In the genomic region with DNA sequence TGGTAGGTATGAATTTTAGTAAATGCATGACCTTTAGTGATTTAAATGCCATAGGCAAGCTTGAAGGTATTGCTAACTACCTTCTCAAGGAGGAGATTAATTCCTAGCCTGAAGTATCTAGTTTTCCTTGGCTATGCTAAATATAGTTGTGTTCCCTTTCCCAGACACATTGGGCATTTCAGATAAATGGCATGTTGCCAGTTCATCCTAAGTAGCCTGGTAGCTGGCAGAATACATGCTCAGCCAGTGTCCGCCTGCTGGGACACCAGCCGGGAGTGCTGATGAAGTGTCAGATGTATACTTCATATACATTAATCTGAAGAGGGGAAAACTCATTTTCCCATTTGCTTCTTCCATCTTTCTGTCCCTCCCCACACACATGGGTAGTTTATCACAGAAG, we compare ENCODE assay signal across 14 cellular contexts.
A peak's percentile ranks its signal among the peaks of the same experiment; 100 is the strongest.
DNase-seq lines count a peak whose midpoint lies in the region; ATAC-seq and TF ChIP-seq lines count a peak whose summit lies in the region.
"Had no signal": no experiment of that assay in that cellular context is flagged by ENCODE, and none has a peak within 500 bp of the region (broad histone marks: within the 10 kb centered on the region; RNA-seq: fewer than 3 reads in every experiment).

No MANE protein-coding gene starts in this region.

- no peaks in the 10 kb centered on the region for H3K27me3 ChIP-seq in heart left ventricle
- H3K27me3 ChIP-seq: BE2C had no signal

- ATAC-seq in heart left ventricle = peak; percentile 52 to 64 (median 56)
- ATAC-seq in activated T-cell treated with anti-CD3 and anti-CD28 coated beads, Interleukin-2, amount 50 U/mL, for 4 hours = no peak

- peak; percentile 46 for DNase-seq in NCI-H345 (lab: John Stamatoyannopoulos, UW)
- no peak for DNase-seq in NCI-H345 treated with DMSO at 0.1 percent for 48 hours (lab: John Stamatoyannopoulos, UW; ENCODE audit: unreplicated experiment)
- no peak for DNase-seq in heart left ventricle
- no peak for DNase-seq in cardiac septum (ENCODE audit: low spot score)
- peak; percentile 19 for DNase-seq in NCI-H2227 treated with DMSO at 0.1 percent for 48 hours (lab: John Stamatoyannopoulos, UW)
- no peak for DNase-seq in activated T-cell treated with anti-CD3 and anti-CD28 coated beads, Interleukin-2, amount 50 U/mL, for 4 hours
- DNase-seq in Ammon's horn (ENCODE audit: low spot score) = no peak
- DNase-seq: BE2C; CD4-positive, alpha-beta memory T cell; DND-41; GDM1; GOT3; H9 had no signal

- H3K36me3 ChIP-seq in heart left ventricle = peaks cover 0 to 6% (median 0%) of the 10 kb centered on the region in 9 donors
- H3K36me3 ChIP-seq: BE2C had no signal

- H3K4me1 ChIP-seq in heart left ventricle = peaks cover 0 to 18% (median 0%) of the 10 kb centered on the region in 12 donors

- H3K27me3 Mint-ChIP-seq in activated T-cell treated with anti-CD3 and anti-CD28 coated beads, Interleukin-2, amount 50 U/mL, for 4 hours (ENCODE audit: low read depth) = peaks cover 3% of the 10 kb centered on the region

- no peaks in the 10 kb centered on the region for H3K36me3 Mint-ChIP-seq in activated T-cell treated with anti-CD3 and anti-CD28 coated beads, Interleukin-2, amount 50 U/mL, for 4 hours (ENCODE audit: insufficient read depth)
- H3K36me3 Mint-ChIP-seq: CD4-positive, alpha-beta memory T cell had no signal

- no peak for TF ChIP-seq CTCF in heart left ventricle (IDR thresholded peaks at IDR 0.05)

- intact Hi-C loops in heart left ventricle (cut with DNase I) = no loop called here
- intact Hi-C loops in cardiac septum (cut with DNase I) = no loop called here

- no peaks in the 10 kb centered on the region for H3K9me3 ChIP-seq in heart left ventricle
- H3K9me3 ChIP-seq: BE2C had no signal

- no peak for TF ChIP-seq POLR2A in heart left ventricle (IDR thresholded peaks at IDR 0.05)

- H3K4me1 Mint-ChIP-seq in activated T-cell treated with anti-CD3 and anti-CD28 coated beads, Interleukin-2, amount 50 U/mL, for 4 hours (ENCODE audit: low read depth) = no peaks in the 10 kb centered on the region
- H3K4me1 Mint-ChIP-seq: CD4-positive, alpha-beta memory T cell had no signal

- WGBS in heart left ventricle, 4 donors = 53 to 68% (median 57%) methylated on average over 2 of the region's 2 CpGs

- H3K4me3 Mint-ChIP-seq in activated T-cell treated with anti-CD3 and anti-CD28 coated beads, Interleukin-2, amount 50 U/mL, for 4 hours = no peak overlapping the region
- H3K4me3 Mint-ChIP-seq: CD4-positive, alpha-beta memory T cell; H9 had no signal

- no peak overlapping the region for H3K4me3 ChIP-seq in heart left ventricle

- no peaks in the 10 kb centered on the region for H3K9me3 Mint-ChIP-seq in activated T-cell treated with anti-CD3 and anti-CD28 coated beads, Interleukin-2, amount 50 U/mL, for 4 hours
- H3K9me3 Mint-ChIP-seq: CD4-positive, alpha-beta memory T cell; H9 had no signal

- no peak overlapping the region for H3K27ac ChIP-seq in heart left ventricle
- H3K27ac ChIP-seq: C4-2B had no signal

Comparison
In these comparisons a context has a peak if more than half of its experiments do, and no peak if none do; other contexts are left out.
1. DNase-seq: peak in NCI-H345 (single experiment) and NCI-H2227 treated with DMSO at 0.1 percent for 48 hours (single experiment); none in NCI-H345 treated with DMSO at 0.1 percent for 48 hours (single experiment), heart left ventricle (0 of 5), cardiac septum (single experiment), activated T-cell treated with anti-CD3 and anti-CD28 coated beads, Interleukin-2, amount 50 U/mL, for 4 hours (single experiment) and Ammon's horn (single experiment).
2. ATAC-seq: peak in heart left ventricle (4 of 4); none in activated T-cell treated with anti-CD3 and anti-CD28 coated beads, Interleukin-2, amount 50 U/mL, for 4 hours (0 of 2).